In the genomic region with DNA sequence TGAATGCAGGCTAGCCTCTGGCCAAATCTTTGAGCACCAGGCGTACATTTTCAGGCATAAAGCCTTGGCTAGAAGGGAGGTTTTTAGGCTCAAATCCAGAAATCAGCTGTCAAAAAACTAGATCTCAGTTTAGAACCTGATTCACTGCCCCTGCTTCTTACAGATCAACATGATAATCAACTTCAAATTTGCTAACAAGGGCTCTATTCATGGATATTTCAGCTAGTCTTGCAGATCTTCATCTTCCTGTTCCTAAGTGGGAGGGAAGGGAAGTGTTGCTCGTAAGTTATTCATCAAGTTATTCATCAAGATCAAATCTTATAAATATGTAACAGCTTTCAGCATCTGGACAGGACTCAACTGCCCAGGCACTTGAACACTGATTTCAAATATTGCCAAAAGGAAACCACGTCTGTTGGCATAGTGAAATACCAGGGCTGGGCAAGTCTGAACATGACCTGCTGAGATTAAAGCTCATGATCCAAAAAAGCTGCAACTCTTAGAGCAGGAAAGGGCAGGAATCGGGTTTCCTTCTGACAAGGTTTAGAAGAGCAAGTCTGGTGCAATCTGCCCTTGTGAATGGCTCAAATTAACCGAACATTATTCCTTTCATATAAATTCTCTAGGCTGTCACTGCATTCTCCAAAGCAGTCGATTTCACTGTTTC, we compare ENCODE assay signal across 9 cellular contexts.
DNase-seq lines count a peak whose midpoint lies in the region; ATAC-seq and TF ChIP-seq lines count a peak whose summit lies in the region.
"Had no signal": no experiment of that assay in that cellular context is flagged by ENCODE, and none has a peak within 500 bp of the region (broad histone marks: within the 10 kb centered on the region; RNA-seq: fewer than 3 reads in every experiment).

No MANE protein-coding gene starts in this region.

- DNase-seq in AG09309 (ENCODE audit: low read depth) (peak; percentile 68), MM.1S (peak; percentile 20), adrenal gland (peak; percentile 29 to 74 (median 57)), inferior parietal cortex (ENCODE audit: extremely low spot score) (peak; percentile 72), substantia nigra (lab: John Stamatoyannopoulos, UW) (peak in 9 of 49 donors; percentile 3 to 54 (median 19)), activated gamma-delta T cell (lab: John Stamatoyannopoulos, UW) (no peak)
- DNase-seq in effector memory CD8-positive, alpha-beta T cell: no peak
- no peak for DNase-seq in activated CD4-positive, alpha-beta T cell treated with anti-CD3 and anti-CD28 coated beads, Interleukin-2, amount 50 U/mL, for 48 hours

- H3K79me2 ChIP-seq in MM.1S (ENCODE audit: low read length): no peaks in the 10 kb centered on the region

- no peaks in the 10 kb centered on the region for H3K36me3 Mint-ChIP-seq in effector memory CD8-positive, alpha-beta T cell (ENCODE audit: insufficient read depth)

- 15 to 29% (median 20%) methylated on average over 6 of the region's 6 CpGs for WGBS in adrenal gland, 4 donors

- intact Hi-C loops in adrenal gland (cut with DNase I): no loop called here

- H3K9me3 Mint-ChIP-seq in effector memory CD8-positive, alpha-beta T cell: peaks cover 0 to 2% of the 10 kb centered on the region in 2 donors
- H3K9me3 Mint-ChIP-seq: stimulated activated naive CD8-positive, alpha-beta T cell treated with anti-CD3 and anti-CD28 coated beads, Interleukin-15, Interleukin-2, amounts not matched to agents 100 ng/mL and 50 ng/mL, for 24 hours had no signal

- no peak overlapping the region for H3K27ac ChIP-seq in MM.1S (ENCODE audit: low read length)
- peak overlapping the region; percentile 25 to 84 (median 63) for H3K27ac ChIP-seq in adrenal gland
- peak overlapping the region; percentile 16 for H3K27ac ChIP-seq in substantia nigra (ENCODE audit: low read depth, low read length, poor library complexity, severe bottlenecking)

- H3K4me1 ChIP-seq in MM.1S (ENCODE audit: low read length): no peaks in the 10 kb centered on the region
- peaks cover 32 to 61% of the 10 kb centered on the region in 2 donors for H3K4me1 ChIP-seq in adrenal gland (replicated peaks in 1 of 2)

- no peaks in the 10 kb centered on the region for H3F3A ChIP-seq in MM.1S (ENCODE audit: insufficient read depth, low read length)

- H4K20me1 ChIP-seq in MM.1S (ENCODE audit: insufficient read depth, low read length): no peaks in the 10 kb centered on the region

- H3K9me3 ChIP-seq in MM.1S (replicated peaks; ENCODE audit: insufficient read depth, low read length) (no peaks in the 10 kb centered on the region), adrenal gland (replicated peaks in 1 of 3) (peaks cover 0 to 12% (median 0%) of the 10 kb centered on the region in 3 donors)

- TF ChIP-seq POLR2A in adrenal gland (IDR thresholded peaks at IDR 0.05): peak in 1 of 2 donors; percentile 48

- no peak overlapping the region for H3K4me3 Mint-ChIP-seq in effector memory CD8-positive, alpha-beta T cell
- H3K4me3 Mint-ChIP-seq: stimulated activated naive CD8-positive, alpha-beta T cell treated with anti-CD3 and anti-CD28 coated beads, Interleukin-15, Interleukin-2, amounts not matched to agents 100 ng/mL and 50 ng/mL, for 24 hours had no signal

- H2AFZ ChIP-seq in MM.1S (ENCODE audit: low read length): no peak overlapping the region

- H3K4me3 ChIP-seq in AG09309 (ENCODE audit: control insufficient read depth, low read depth, low read length): no peak overlapping the region
- H3K4me3 ChIP-seq in MM.1S (ENCODE audit: low read length): no peak overlapping the region
- peak overlapping the region in 1 of 4 donors; percentile 42 for H3K4me3 ChIP-seq in adrenal gland

- H3K27ac Mint-ChIP-seq in effector memory CD8-positive, alpha-beta T cell: no peak overlapping the region
- H3K27ac Mint-ChIP-seq: stimulated activated naive CD8-positive, alpha-beta T cell treated with anti-CD3 and anti-CD28 coated beads, Interleukin-15, Interleukin-2, amounts not matched to agents 100 ng/mL and 50 ng/mL, for 24 hours had no signal

- no peak for ATAC-seq in effector memory CD8-positive, alpha-beta T cell (replicated peaks)

- TF ChIP-seq CTCF in AG09309 (IDR thresholded peaks at IDR 0.05; ENCODE audit: control insufficient read depth, insufficient read depth, low read depth, low read length, missing control alignments): no peak
- no peak for TF ChIP-seq CTCF in MM.1S (IDR thresholded peaks at IDR 0.05; ENCODE audit: low read length)
- TF ChIP-seq CTCF in adrenal gland (IDR thresholded peaks at IDR 0.05): no peak

- H3K9ac ChIP-seq in MM.1S (ENCODE audit: low read length): no peak overlapping the region

- H3K36me3 ChIP-seq in MM.1S (replicated peaks; ENCODE audit: insufficient read depth, low read length) (no peaks in the 10 kb centered on the region), adrenal gland (replicated peaks in 1 of 2) (no peaks in the 10 kb centered on the region)

- H3K4me1 Mint-ChIP-seq in effector memory CD8-positive, alpha-beta T cell (ENCODE audit: low read depth in 2 of 2): no peaks in the 10 kb centered on the region

- no peaks in the 10 kb centered on the region for H3K9me2 ChIP-seq in MM.1S (replicated peaks; ENCODE audit: insufficient read depth, low read length)

- H3K4me2 ChIP-seq in MM.1S (ENCODE audit: low read depth, low read length): no peak overlapping the region

- H3K27me3 Mint-ChIP-seq in effector memory CD8-positive, alpha-beta T cell: no peaks in the 10 kb centered on the region
- H3K27me3 Mint-ChIP-seq: stimulated activated naive CD8-positive, alpha-beta T cell treated with anti-CD3 and anti-CD28 coated beads, Interleukin-15, Interleukin-2, amounts not matched to agents 100 ng/mL and 50 ng/mL, for 24 hours had no signal

- no peaks in the 10 kb centered on the region for H3K27me3 ChIP-seq in MM.1S (replicated peaks; ENCODE audit: insufficient read depth, low read length)
- no peaks in the 10 kb centered on the region for H3K27me3 ChIP-seq in adrenal gland

Comparison
In these comparisons a context has a peak if more than half of its experiments do, and no peak if none do; other contexts are left out.
1. DNase-seq: peak in AG09309 (single experiment), MM.1S (single experiment), adrenal gland (7 of 7) and inferior parietal cortex (single experiment); none in effector memory CD8-positive, alpha-beta T cell (0 of 3), activated gamma-delta T cell (single experiment) and activated CD4-positive, alpha-beta T cell treated with anti-CD3 and anti-CD28 coated beads, Interleukin-2, amount 50 U/mL, for 48 hours (0 of 2).